ENCODE assay signal across 1 cellular context in genomic region chr2:111975053-111975552, GRCh38.
TF ChIP-seq lines count a peak whose summit lies in the region.

No MANE protein-coding gene starts in this region.

TF ChIP-seq in HepG2, 621 proteins besides CTCF, POLR2A, EP300 and RAD21 (continued from another document and continues in another):
- TF ChIP-seq, protein P1, sequence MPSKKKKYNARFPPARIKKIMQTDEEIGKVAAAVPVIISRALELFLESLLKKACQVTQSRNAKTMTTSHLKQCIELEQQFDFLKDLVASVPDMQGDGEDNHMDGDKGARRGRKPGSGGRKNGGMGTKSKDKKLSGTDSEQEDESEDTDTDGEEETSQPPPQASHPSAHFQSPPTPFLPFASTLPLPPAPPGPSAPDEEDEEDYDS (CRISPR knock-in tag; IDR thresholded peaks at IDR 0.05), result no peak
- TF ChIP-seq SRSF4 (IDR thresholded peaks at IDR 0.05; ENCODE audit: low read depth, low read length, poor library complexity, severe bottlenecking) (no peak), ZKSCAN5 (CRISPR knock-in tag; IDR thresholded peaks at IDR 0.05) (no peak), AKAP8 (CRISPR knock-in tag; IDR thresholded peaks at IDR 0.05) (no peak), ZNF263 (CRISPR knock-in tag; IDR thresholded peaks at IDR 0.05) (no peak), ZNF282 (IDR thresholded peaks at IDR 0.05; ENCODE audit: partially characterized antibody) (no peak), BHLHE40 (IDR thresholded peaks at IDR 0.05; ENCODE audit: low read length) (peak; percentile 81), HOXA3 (CRISPR knock-in tag; IDR thresholded peaks at IDR 0.05) (no peak), ZNF367 (CRISPR knock-in tag; IDR thresholded peaks at IDR 0.05; ENCODE audit: borderline replicate concordance) (no peak), ZNF850 (CRISPR knock-in tag; conservative IDR thresholded peaks at IDR 0.05) (no peak), ZNF343 (CRISPR knock-in tag; IDR thresholded peaks at IDR 0.05) (no peak), TFDP2 (CRISPR knock-in tag; IDR thresholded peaks at IDR 0.05) (no peak), FOXO4 (CRISPR knock-in tag; conservative IDR thresholded peaks at IDR 0.05) (no peak), RBM22 (optimal IDR thresholded peaks at IDR 0.05; ENCODE audit: low read length) (peak; percentile 58), ZNF878 (CRISPR knock-in tag; IDR thresholded peaks at IDR 0.05) (no peak), ZZZ3 (CRISPR knock-in tag; IDR thresholded peaks at IDR 0.05; ENCODE audit: borderline replicate concordance) (no peak), ZNF678 (CRISPR knock-in tag; IDR thresholded peaks at IDR 0.05) (no peak), ZNF577 (CRISPR knock-in tag; IDR thresholded peaks at IDR 0.05; ENCODE audit: borderline replicate concordance, low read depth) (no peak), SETDB1 (CRISPR knock-in tag; IDR thresholded peaks at IDR 0.05; ENCODE audit: borderline replicate concordance) (no peak), ZFP36L2 (CRISPR knock-in tag; IDR thresholded peaks at IDR 0.05) (no peak), ZNF800 (CRISPR knock-in tag; IDR thresholded peaks at IDR 0.05) (no peak), NFYB (CRISPR knock-in tag; IDR thresholded peaks at IDR 0.05) (no peak), YY1 (IDR thresholded peaks at IDR 0.05; ENCODE audit: insufficient read depth, insufficient replicate concordance, low read depth, low read length) (no peak), ZNF160 (CRISPR knock-in tag; IDR thresholded peaks at IDR 0.05) (no peak), POLR2G (IDR thresholded peaks at IDR 0.05; ENCODE audit: low read depth, low read length) (no peak), CREB1 (IDR thresholded peaks at IDR 0.05) (no peak), CREB1 (CRISPR knock-in tag; IDR thresholded peaks at IDR 0.05) (no peak), CERS6 (CRISPR knock-in tag; IDR thresholded peaks at IDR 0.05) (no peak), ZSCAN20 (CRISPR knock-in tag; IDR thresholded peaks at IDR 0.05; ENCODE audit: borderline replicate concordance) (no peak), RFX1 (IDR thresholded peaks at IDR 0.05) (no peak), ZNF432 (CRISPR knock-in tag; IDR thresholded peaks at IDR 0.05; ENCODE audit: borderline replicate concordance) (no peak), ZNF720 (CRISPR knock-in tag; IDR thresholded peaks at IDR 0.05) (no peak), SYNCRIP (IDR thresholded peaks at IDR 0.05; ENCODE audit: insufficient read depth, low read depth, low read length) (no peak), KDM1A (CRISPR knock-in tag; IDR thresholded peaks at IDR 0.05) (no peak; the same call in 1 of the 2 replicates), CBFB (CRISPR knock-in tag; IDR thresholded peaks at IDR 0.05) (no peak), PHF20 (CRISPR knock-in tag; IDR thresholded peaks at IDR 0.05) (no peak)
- TF ChIP-seq, protein P2, sequence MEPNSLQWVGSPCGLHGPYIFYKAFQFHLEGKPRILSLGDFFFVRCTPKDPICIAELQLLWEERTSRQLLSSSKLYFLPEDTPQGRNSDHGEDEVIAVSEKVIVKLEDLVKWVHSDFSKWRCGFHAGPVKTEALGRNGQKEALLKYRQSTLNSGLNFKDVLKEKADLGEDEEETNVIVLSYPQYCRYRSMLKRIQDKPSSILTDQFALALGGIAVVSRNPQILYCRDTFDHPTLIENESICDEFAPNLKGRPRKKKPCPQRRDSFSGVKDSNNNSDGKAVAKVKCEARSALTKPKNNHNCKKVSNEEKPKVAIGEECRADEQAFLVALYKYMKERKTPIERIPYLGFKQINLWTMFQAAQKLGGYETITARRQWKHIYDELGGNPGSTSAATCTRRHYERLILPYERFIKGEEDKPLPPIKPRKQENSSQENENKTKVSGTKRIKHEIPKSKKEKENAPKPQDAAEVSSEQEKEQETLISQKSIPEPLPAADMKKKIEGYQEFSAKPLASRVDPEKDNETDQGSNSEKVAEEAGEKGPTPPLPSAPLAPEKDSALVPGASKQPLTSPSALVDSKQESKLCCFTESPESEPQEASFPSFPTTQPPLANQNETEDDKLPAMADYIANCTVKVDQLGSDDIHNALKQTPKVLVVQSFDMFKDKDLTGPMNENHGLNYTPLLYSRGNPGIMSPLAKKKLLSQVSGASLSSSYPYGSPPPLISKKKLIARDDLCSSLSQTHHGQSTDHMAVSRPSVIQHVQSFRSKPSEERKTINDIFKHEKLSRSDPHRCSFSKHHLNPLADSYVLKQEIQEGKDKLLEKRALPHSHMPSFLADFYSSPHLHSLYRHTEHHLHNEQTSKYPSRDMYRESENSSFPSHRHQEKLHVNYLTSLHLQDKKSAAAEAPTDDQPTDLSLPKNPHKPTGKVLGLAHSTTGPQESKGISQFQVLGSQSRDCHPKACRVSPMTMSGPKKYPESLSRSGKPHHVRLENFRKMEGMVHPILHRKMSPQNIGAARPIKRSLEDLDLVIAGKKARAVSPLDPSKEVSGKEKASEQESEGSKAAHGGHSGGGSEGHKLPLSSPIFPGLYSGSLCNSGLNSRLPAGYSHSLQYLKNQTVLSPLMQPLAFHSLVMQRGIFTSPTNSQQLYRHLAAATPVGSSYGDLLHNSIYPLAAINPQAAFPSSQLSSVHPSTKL (CRISPR knock-in tag; IDR thresholded peaks at IDR 0.05), result peak; percentile 73
- TF ChIP-seq, protein P3, sequence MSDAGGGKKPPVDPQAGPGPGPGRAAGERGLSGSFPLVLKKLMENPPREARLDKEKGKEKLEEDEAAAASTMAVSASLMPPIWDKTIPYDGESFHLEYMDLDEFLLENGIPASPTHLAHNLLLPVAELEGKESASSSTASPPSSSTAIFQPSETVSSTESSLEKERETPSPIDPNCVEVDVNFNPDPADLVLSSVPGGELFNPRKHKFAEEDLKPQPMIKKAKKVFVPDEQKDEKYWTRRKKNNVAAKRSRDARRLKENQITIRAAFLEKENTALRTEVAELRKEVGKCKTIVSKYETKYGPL (CRISPR knock-in tag; IDR thresholded peaks at IDR 0.05), result no peak
- TF ChIP-seq, protein P4, sequence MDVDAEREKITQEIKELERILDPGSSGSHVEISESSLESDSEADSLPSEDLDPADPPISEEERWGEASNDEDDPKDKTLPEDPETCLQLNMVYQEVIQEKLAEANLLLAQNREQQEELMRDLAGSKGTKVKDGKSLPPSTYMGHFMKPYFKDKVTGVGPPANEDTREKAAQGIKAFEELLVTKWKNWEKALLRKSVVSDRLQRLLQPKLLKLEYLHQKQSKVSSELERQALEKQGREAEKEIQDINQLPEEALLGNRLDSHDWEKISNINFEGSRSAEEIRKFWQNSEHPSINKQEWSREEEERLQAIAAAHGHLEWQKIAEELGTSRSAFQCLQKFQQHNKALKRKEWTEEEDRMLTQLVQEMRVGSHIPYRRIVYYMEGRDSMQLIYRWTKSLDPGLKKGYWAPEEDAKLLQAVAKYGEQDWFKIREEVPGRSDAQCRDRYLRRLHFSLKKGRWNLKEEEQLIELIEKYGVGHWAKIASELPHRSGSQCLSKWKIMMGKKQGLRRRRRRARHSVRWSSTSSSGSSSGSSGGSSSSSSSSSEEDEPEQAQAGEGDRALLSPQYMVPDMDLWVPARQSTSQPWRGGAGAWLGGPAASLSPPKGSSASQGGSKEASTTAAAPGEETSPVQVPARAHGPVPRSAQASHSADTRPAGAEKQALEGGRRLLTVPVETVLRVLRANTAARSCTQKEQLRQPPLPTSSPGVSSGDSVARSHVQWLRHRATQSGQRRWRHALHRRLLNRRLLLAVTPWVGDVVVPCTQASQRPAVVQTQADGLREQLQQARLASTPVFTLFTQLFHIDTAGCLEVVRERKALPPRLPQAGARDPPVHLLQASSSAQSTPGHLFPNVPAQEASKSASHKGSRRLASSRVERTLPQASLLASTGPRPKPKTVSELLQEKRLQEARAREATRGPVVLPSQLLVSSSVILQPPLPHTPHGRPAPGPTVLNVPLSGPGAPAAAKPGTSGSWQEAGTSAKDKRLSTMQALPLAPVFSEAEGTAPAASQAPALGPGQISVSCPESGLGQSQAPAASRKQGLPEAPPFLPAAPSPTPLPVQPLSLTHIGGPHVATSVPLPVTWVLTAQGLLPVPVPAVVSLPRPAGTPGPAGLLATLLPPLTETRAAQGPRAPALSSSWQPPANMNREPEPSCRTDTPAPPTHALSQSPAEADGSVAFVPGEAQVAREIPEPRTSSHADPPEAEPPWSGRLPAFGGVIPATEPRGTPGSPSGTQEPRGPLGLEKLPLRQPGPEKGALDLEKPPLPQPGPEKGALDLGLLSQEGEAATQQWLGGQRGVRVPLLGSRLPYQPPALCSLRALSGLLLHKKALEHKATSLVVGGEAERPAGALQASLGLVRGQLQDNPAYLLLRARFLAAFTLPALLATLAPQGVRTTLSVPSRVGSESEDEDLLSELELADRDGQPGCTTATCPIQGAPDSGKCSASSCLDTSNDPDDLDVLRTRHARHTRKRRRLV (CRISPR knock-in tag; IDR thresholded peaks at IDR 0.05), result no peak
- TF ChIP-seq, protein P5, sequence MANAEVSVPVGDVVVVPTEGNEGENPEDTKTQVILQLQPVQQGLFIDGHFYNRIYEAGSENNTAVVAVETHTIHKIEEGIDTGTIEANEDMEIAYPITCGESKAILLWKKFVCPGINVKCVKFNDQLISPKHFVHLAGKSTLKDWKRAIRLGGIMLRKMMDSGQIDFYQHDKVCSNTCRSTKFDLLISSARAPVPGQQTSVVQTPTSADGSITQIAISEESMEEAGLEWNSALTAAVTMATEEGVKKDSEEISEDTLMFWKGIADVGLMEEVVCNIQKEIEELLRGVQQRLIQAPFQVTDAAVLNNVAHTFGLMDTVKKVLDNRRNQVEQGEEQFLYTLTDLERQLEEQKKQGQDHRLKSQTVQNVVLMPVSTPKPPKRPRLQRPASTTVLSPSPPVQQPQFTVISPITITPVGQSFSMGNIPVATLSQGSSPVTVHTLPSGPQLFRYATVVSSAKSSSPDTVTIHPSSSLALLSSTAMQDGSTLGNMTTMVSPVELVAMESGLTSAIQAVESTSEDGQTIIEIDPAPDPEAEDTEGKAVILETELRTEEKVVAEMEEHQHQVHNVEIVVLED (CRISPR knock-in tag; IDR thresholded peaks at IDR 0.05; ENCODE audit: borderline replicate concordance), result no peak
- TF ChIP-seq, protein P6, sequence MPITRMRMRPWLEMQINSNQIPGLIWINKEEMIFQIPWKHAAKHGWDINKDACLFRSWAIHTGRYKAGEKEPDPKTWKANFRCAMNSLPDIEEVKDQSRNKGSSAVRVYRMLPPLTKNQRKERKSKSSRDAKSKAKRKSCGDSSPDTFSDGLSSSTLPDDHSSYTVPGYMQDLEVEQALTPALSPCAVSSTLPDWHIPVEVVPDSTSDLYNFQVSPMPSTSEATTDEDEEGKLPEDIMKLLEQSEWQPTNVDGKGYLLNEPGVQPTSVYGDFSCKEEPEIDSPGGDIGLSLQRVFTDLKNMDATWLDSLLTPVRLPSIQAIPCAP (CRISPR knock-in tag; IDR thresholded peaks at IDR 0.05; ENCODE audit: low read depth), result no peak
